Comparison of ENCODE assay signal across 13 cellular contexts in genomic region chr20:50041238-50041915, GRCh38. TPM values are rescaled to one million over a fixed set of nuclear protein-coding genes. Genes with fewer than 3 reads are reported as not detected.
DNase-seq lines count a peak whose midpoint lies in the region; ATAC-seq, FAIRE-seq and TF ChIP-seq lines count a peak whose summit lies in the region.
"Had no signal": no experiment of that assay in that cellular context is flagged by ENCODE, and none has a peak within 500 bp of the region (broad histone marks: within the 10 kb centered on the region; RNA-seq: fewer than 3 reads in every experiment).

No MANE protein-coding gene starts in this region.

- H3K36me3 ChIP-seq in OCI-LY1 (ENCODE audit: insufficient read depth, low read length), result no peaks in the 10 kb centered on the region
- H3K36me3 ChIP-seq in mesodermal cell (ENCODE audit: control insufficient read depth, insufficient read depth, low read length), result no peaks in the 10 kb centered on the region
- H3K36me3 ChIP-seq in A673 (ENCODE audit: insufficient read depth, low read length, poor library complexity, severe bottlenecking), result no peaks in the 10 kb centered on the region
- H3K36me3 ChIP-seq: ovary, upper lobe of left lung had no signal

- intact Hi-C loops in CD14-positive monocyte (cut with micrococcal nuclease) (no loop called here), A673 (cut with micrococcal nuclease; ENCODE audit: unreplicated experiment) (no loop called here)

- BruUV-seq in A673 (replicated peaks; lab: Mats Ljungman, UMichigan), result no TSS peak

- ATAC-seq in GM21825 (IDR thresholded peaks at IDR 0.05; ENCODE audit: unreplicated experiment) (no peak), GM21737 (IDR thresholded peaks at IDR 0.05; ENCODE audit: unreplicated experiment) (no peak)

- no peaks in the 10 kb centered on the region for H3K9me2 ChIP-seq in OCI-LY1 (ENCODE audit: low read depth, low read length)

- peak overlapping the region; percentile 77 for H3K4me2 ChIP-seq in OCI-LY1 (ENCODE audit: low read length)

- H3K27ac ChIP-seq in OCI-LY1 (ENCODE audit: low read depth, low read length, poor library complexity, severe bottlenecking) (peak overlapping the region; percentile 96), mesodermal cell (ENCODE audit: low read depth, low read length, severe bottlenecking) (peak overlapping the region; percentile 87), A673 (ENCODE audit: low read depth, low read length, poor library complexity, severe bottlenecking) (no peak overlapping the region)
- H3K27ac ChIP-seq: ovary, upper lobe of left lung had no signal

- CTCF ChIA-PET in A673 (lab: Charles Lee), result interaction anchor here (1.0 kb wide), 1 partner anchor 62 kb away, joined by 5 read pairs; no protein-coding TSS in a partner anchor

- H3K4me3 ChIP-seq in OCI-LY1 (ENCODE audit: low read depth, low read length, poor library complexity, severe bottlenecking), result peak overlapping the region; percentile 52
- no peak overlapping the region for H3K4me3 ChIP-seq in mesodermal cell (ENCODE audit: extremely low read depth, insufficient read depth, low read length, poor library complexity, severe bottlenecking)
- no peak overlapping the region for H3K4me3 ChIP-seq in A673 (ENCODE audit: low read depth, low read length, poor library complexity, severe bottlenecking)
- H3K4me3 ChIP-seq: ovary, upper lobe of left lung had no signal

- H4K20me1 ChIP-seq in OCI-LY1 (ENCODE audit: insufficient read depth, low read length), result no peaks in the 10 kb centered on the region

- H3F3A ChIP-seq in OCI-LY1 (ENCODE audit: insufficient read depth, low read length), result no peaks in the 10 kb centered on the region

- H3K27me3 ChIP-seq in OCI-LY1 (ENCODE audit: insufficient read depth, low read length) (no peaks in the 10 kb centered on the region), A673 (replicated peaks; ENCODE audit: insufficient read depth, low read depth, low read length, poor library complexity) (no peaks in the 10 kb centered on the region)
- H3K27me3 ChIP-seq: ovary, upper lobe of left lung had no signal

- peaks cover 19% of the 10 kb centered on the region for H3K4me1 Mint-ChIP-seq in CD14-positive monocyte

- H3K36me3 Mint-ChIP-seq in CD14-positive monocyte, result peaks cover 0 to 4% of the 10 kb centered on the region in 2 donors

- peak overlapping the region; percentile 72 for H3K9ac ChIP-seq in OCI-LY1 (ENCODE audit: low read length)

- H3K4me1 ChIP-seq in OCI-LY1 (ENCODE audit: insufficient read depth, low read length, severe bottlenecking) (peaks cover 28% of the 10 kb centered on the region), mesodermal cell (ENCODE audit: control insufficient read depth, insufficient read depth, low read length, poor library complexity, severe bottlenecking) (peaks cover 38% of the 10 kb centered on the region), A673 (ENCODE audit: insufficient read depth, low read length, poor library complexity, severe bottlenecking) (peaks cover 1% of the 10 kb centered on the region)

- peak overlapping the region; percentile 21 to 80 for H3K4me3 Mint-ChIP-seq in CD14-positive monocyte

- no peaks in the 10 kb centered on the region for H3K9me3 ChIP-seq in OCI-LY1 (ENCODE audit: low read length)
- no peaks in the 10 kb centered on the region for H3K9me3 ChIP-seq in mesodermal cell (ENCODE audit: control insufficient read depth, low read length)
- no peaks in the 10 kb centered on the region for H3K9me3 ChIP-seq in A673 (ENCODE audit: low read depth, low read length, poor library complexity, severe bottlenecking)
- H3K9me3 ChIP-seq: ovary, upper lobe of left lung had no signal

- H3K27me3 Mint-ChIP-seq in CD14-positive monocyte (ENCODE audit: low read depth in 3 of 3), result peaks cover 0 to 5% (median 2%) of the 10 kb centered on the region in 3 donors

- H3K79me2 ChIP-seq in OCI-LY1 (ENCODE audit: insufficient read depth, low read length), result no peaks in the 10 kb centered on the region

- no peak for DNase-seq in CD14-positive monocyte (ENCODE audit: low spot score)
- peak; percentile 54 for DNase-seq in GM19239 (ENCODE audit: insufficient read length, low spot score)
- no peak for DNase-seq in activated gamma-delta T cell treated with Interleukin-2 at 50 U/mL for 16 hours
- no peak for DNase-seq in A673 (ENCODE audit: low spot score)
- DNase-seq: central memory CD4-positive, alpha-beta T cell; kidney glomerular epithelial cell; ovary had no signal

- peak overlapping the region; percentile 64; the same call in 1 of the 2 replicates for H2AFZ ChIP-seq in OCI-LY1 (ENCODE audit: low read length)

- WGBS in mesodermal cell (ENCODE audit: insufficient coverage in 2 of 2), 2 experiments, result 87 to 91% methylated on average over 15 to 16 of the region's 17 CpGs

- peaks cover 0 to 3% (median 0%) of the 10 kb centered on the region in 7 donors for H3K9me3 Mint-ChIP-seq in CD14-positive monocyte
- H3K9me3 Mint-ChIP-seq: activated T-helper 2 cell treated with anti-CD3 and anti-CD28 coated beads, Interferon-gamma antibody, Interleukin-2, Interleukin-4, amounts not matched to agents 10 μg/mL and 5 μg/mL and 100 μg/mL, durations not matched to agents 14 hours and 24 hours and 36 hours had no signal

- FAIRE-seq in GM19239 (lab: Jason Lieb, UNC), result peak; percentile 21

- POLR2A ChIA-PET in A673 (lab: Charles Lee; ENCODE audit: low non-redundant PET), result interaction anchor here (0.6 kb wide), 1 partner anchor 73 kb away, joined by 12 read pairs; no protein-coding TSS in a partner anchor

- H3K27ac Mint-ChIP-seq in CD14-positive monocyte, result peak overlapping the region; percentile 84 to 92 (median 92)
- H3K27ac Mint-ChIP-seq: activated T-helper 2 cell treated with anti-CD3 and anti-CD28 coated beads, Interferon-gamma antibody, Interleukin-2, Interleukin-4, amounts not matched to agents 10 μg/mL and 5 μg/mL and 100 μg/mL, durations not matched to agents 14 hours and 24 hours and 36 hours had no signal

- TF ChIP-seq CTCF in CD14-positive monocyte (IDR thresholded peaks at IDR 0.05) (no peak), OCI-LY1 (IDR thresholded peaks at IDR 0.05; ENCODE audit: low read length) (no peak), A673 (conservative IDR thresholded peaks at IDR 0.05; ENCODE audit: low read depth, low read length) (no peak)

RNA-seq across cellular contexts. Expression of gene SNAI1, which starts 58.6 kb away (rescaled TPM):
- 1 to 10 TPM; 2.4 to 2.6 TPM for polyA plus RNA-seq in CD14-positive monocyte
- polyA plus RNA-seq in mesodermal cell (2013, experiment 1 of 2), result 62.2 TPM
- polyA plus RNA-seq in mesodermal cell (2013, experiment 2 of 2), result 48.4 TPM
- total RNA-seq in A673 (2021), result 4.1 and 4.4 TPM in 2 replicates
